15 cellular contexts compared by ENCODE assay signal in the genomic region with DNA sequence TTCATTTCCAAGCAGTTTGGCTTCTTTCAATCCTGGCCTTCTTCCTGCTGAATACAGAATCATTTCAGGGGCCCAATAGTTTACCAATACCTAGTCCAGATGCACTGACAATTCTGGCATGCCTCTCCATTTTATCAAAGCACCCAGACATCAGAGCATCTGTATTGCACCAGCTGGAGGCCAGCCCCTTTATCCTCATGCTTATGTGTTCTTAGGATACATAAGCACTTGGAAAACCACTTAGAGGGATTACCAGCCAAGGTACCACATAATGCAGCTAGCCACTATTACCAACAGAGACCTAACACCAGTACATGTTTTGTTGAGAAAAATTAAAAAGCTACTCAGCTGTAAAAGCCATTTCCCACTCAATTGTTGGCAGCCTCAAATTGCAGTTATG.
"Had no signal": no experiment of that assay in that cellular context is flagged by ENCODE, and none has a peak within 500 bp of the region (broad histone marks: within the 10 kb centered on the region; RNA-seq: fewer than 3 reads in every experiment).

No MANE protein-coding gene starts in this region.

- H3K4me2 ChIP-seq: smooth muscle cell had no signal

- H3K4me1 ChIP-seq: body of pancreas, colonic mucosa, lower lobe of right lung, psoas muscle, right lobe of liver had no signal

- H3K9me3 ChIP-seq: body of pancreas, colonic mucosa, lower lobe of right lung, psoas muscle, right lobe of liver had no signal

- H3K27me3 ChIP-seq: body of pancreas, colonic mucosa, right lobe of liver had no signal

- H3K4me3 ChIP-seq: body of pancreas, colonic mucosa, lower lobe of right lung, psoas muscle, right lobe of liver, smooth muscle cell had no signal

- H3K36me3 ChIP-seq: colonic mucosa, lower lobe of right lung, right lobe of liver had no signal

- H3K27ac ChIP-seq: body of pancreas, colonic mucosa, lower lobe of right lung, psoas muscle, right lobe of liver had no signal

- DNase-seq: activated B cell treated with CpG ODN at 0.5 μM for 24 hours; activated CD4-positive, alpha-beta T cell treated with anti-CD3 and anti-CD28 coated beads, Interleukin-2, amount 10 ng/mL, durations not matched to agents 24 days and 14 days; activated CD8-positive, alpha-beta memory T cell treated with anti-CD3 and anti-CD28 coated beads, Interleukin-2, amount 50 U/mL, for 48 hours; activated gamma-delta T cell treated with Interleukin-2 at 50 U/mL for 16 hours; amygdala; body of pancreas; central memory CD4-positive, alpha-beta T cell; colonic mucosa; left colon; lower lobe of right lung; psoas muscle; right lobe of liver; stimulated activated naive CD8-positive, alpha-beta T cell treated with anti-CD3 and anti-CD28 coated beads, Interleukin-15, Interleukin-2, amounts not matched to agents 100 U/mL and 50 U/mL, for 24 hours; trophoblast cell had no signal
